In genomic region chr12:55795950-55796349, GRCh38 we compare ENCODE assay signal across 22 cellular contexts. TPM values are rescaled to one million over a fixed set of nuclear protein-coding genes. Genes with fewer than 3 reads are reported as not detected.
"Had no signal": no experiment of that assay in that cellular context is flagged by ENCODE, and none has a peak within 500 bp of the region (broad histone marks: within the 10 kb centered on the region; RNA-seq: fewer than 3 reads in every experiment).

No MANE protein-coding gene starts in this region.

- FAIRE-seq: islet of Langerhans, pancreas had no signal

- H3K4me3 Mint-ChIP-seq: effector memory CD8-positive, alpha-beta T cell; naive B cell; nephron had no signal

- H3K27ac ChIP-seq: epithelial cell of prostate, esophagus muscularis mucosa, gastrocnemius medialis, heart right ventricle, pancreas, suprapubic skin, thyroid gland, upper lobe of left lung, uterus had no signal

- H3K36me3 ChIP-seq: uterus had no signal

- H3K9me3 ChIP-seq: esophagus muscularis mucosa, gastrocnemius medialis, heart right ventricle, pancreas, suprapubic skin, thyroid gland, upper lobe of left lung, uterus had no signal

- H3K27ac Mint-ChIP-seq: progenitor cell of endocrine pancreas had no signal

- H3K27me3 ChIP-seq: esophagus muscularis mucosa, gastrocnemius medialis, heart right ventricle, pancreas, suprapubic skin, thyroid gland, upper lobe of left lung, uterus had no signal

- H3K9me3 Mint-ChIP-seq: effector memory CD8-positive, alpha-beta T cell; naive B cell; nephron had no signal

- DNase-seq: effector memory CD8-positive, alpha-beta T cell; gastrocnemius medialis; heart right ventricle; hypothalamus; kidney glomerular epithelial cell; mesendoderm; naive B cell; occipital lobe; pancreas; right cardiac atrium; stimulated activated CD4-positive, alpha-beta T cell treated with anti-CD3 and anti-CD28 coated beads, Interleukin-2, amount 100 ng/mL, for 48 hours; stimulated activated naive CD8-positive, alpha-beta T cell treated with anti-CD3 and anti-CD28 coated beads, Interleukin-15, Interleukin-2, amounts not matched to agents 100 U/mL and 50 U/mL, for 24 hours; thyroid gland; upper lobe of left lung; uterus had no signal

- H3K27me3 Mint-ChIP-seq: effector memory CD8-positive, alpha-beta T cell; naive B cell; progenitor cell of endocrine pancreas had no signal

- H3K4me1 Mint-ChIP-seq: nephron had no signal

- H3K4me2 ChIP-seq: smooth muscle cell had no signal

- H3K4me3 ChIP-seq: esophagus muscularis mucosa, gastrocnemius medialis, heart right ventricle, pancreas, smooth muscle cell, suprapubic skin, thyroid gland, upper lobe of left lung, uterus had no signal

- H3K4me1 ChIP-seq: gastrocnemius medialis, pancreas, suprapubic skin, thyroid gland, upper lobe of left lung, uterus had no signal

RNA-seq across cellular contexts. Expression of gene MMP19, which starts 46.8 kb away (rescaled TPM):
- total RNA-seq: occipital lobe had no signal
